In the genomic region with DNA sequence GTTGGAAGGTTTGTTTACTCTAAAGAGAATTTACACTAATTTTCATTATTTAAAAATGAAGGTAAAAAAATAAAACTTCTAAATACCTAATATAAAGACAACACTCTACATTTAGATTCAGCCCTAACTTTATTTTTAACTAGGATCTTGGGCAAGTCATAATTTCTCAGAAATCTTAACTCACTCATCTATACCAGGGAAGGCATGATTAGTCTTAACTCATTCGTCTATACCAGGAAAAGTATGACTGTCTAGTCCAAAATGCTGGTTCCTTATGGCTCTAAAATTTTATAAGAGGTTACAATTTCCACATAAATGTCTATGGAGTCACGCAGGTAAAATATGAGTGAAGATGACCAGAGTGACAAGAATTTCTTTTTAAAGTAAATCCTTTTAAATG, we compare ENCODE assay signal across 16 cellular contexts.
"Had no signal": no experiment of that assay in that cellular context is flagged by ENCODE, and none has a peak within 500 bp of the region (broad histone marks: within the 10 kb centered on the region; RNA-seq: fewer than 3 reads in every experiment).

No MANE protein-coding gene starts in this region.

- ATAC-seq: natural killer cell; right lobe of liver; stimulated activated naive B cell treated with anti-CD40 and anti-IgM and Interleukin-4, amounts not matched to agents 10 μg/mL and 1 μg/mL and 100 μg/mL, for 72 hours; stimulated activated naive CD8-positive, alpha-beta T cell treated with anti-CD3 and anti-CD28 coated beads, Interleukin-15, Interleukin-2, amounts not matched to agents 100 U/mL and 50 U/mL, for 24 hours had no signal

- DNase-seq: islet precursor cell; left ventricle myocardium inferior; mesendoderm; naive B cell; natural killer cell; nephron progenitor cell; occipital lobe; right lobe of liver; stimulated activated CD4-positive, alpha-beta T cell treated with anti-CD3 and anti-CD28 coated beads, Interleukin-1b, Interleukin-23, amount 100 ng/mL, for 48 hours; stimulated activated CD4-positive, alpha-beta T cell treated with anti-CD3 and anti-CD28 coated beads, Interleukin-2, amount 100 ng/mL, for 48 hours; stimulated activated CD4-positive, alpha-beta T cell treated with anti-CD3 and anti-CD28 coated beads, Interleukin-4, amount 100 ng/mL, for 4 hours; stimulated activated CD8-positive, alpha-beta memory T cell treated with anti-CD3 and anti-CD28 coated beads, Interleukin-4, amount 100 ng/mL, for 48 hours; stimulated activated naive B cell treated with anti-CD40 and anti-IgM and Interleukin-4, amounts not matched to agents 10 μg/mL and 1 μg/mL and 100 μg/mL, for 72 hours; stimulated activated naive CD8-positive, alpha-beta T cell treated with anti-CD3 and anti-CD28 coated beads, Interleukin-15, Interleukin-2, amounts not matched to agents 100 U/mL and 50 U/mL, for 24 hours; substantia nigra; uterus had no signal
